In the genomic region with DNA sequence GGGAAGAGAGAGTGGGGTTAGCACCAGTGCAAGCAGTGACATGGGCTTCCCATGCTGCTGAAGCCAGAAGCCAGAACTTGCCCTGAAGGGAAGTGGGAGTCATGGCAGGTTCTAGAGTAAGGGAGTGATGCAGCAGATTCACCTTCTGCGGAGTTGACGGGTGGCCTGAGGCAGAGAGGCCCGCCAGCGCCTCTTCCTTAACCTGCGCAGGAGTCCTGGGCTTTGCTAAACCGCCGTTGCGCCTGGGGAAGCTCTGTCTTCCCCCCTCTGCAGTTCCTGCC, we compare ENCODE assay signal across 9 cellular contexts.
DNase-seq lines count a peak whose midpoint lies in the region; ATAC-seq and TF ChIP-seq lines count a peak whose summit lies in the region.
"Had no signal": no experiment of that assay in that cellular context is flagged by ENCODE, and none has a peak within 500 bp of the region (broad histone marks: within the 10 kb centered on the region; RNA-seq: fewer than 3 reads in every experiment).

No MANE protein-coding gene starts in this region.

- H4K20me1 ChIP-seq in OCI-LY7 (ENCODE audit: insufficient read depth, low read length): no peaks in the 10 kb centered on the region

- H3K79me2 ChIP-seq in OCI-LY7 (ENCODE audit: insufficient read depth, low read depth, low read length): no peaks in the 10 kb centered on the region

- H2AFZ ChIP-seq in OCI-LY7 (ENCODE audit: low read length): no peak overlapping the region

- H3K9me2 ChIP-seq in OCI-LY7 (ENCODE audit: insufficient read depth, low read length): no peaks in the 10 kb centered on the region

- TF ChIP-seq POLR2A in vagina (IDR thresholded peaks at IDR 0.05): no peak

- H3K36me3 ChIP-seq in heart right ventricle: peaks cover 0 to 83% (median 12%) of the 10 kb centered on the region in 9 donors
- H3K36me3 ChIP-seq in mucosa of stomach (ENCODE audit: control insufficient read depth, insufficient read depth, low read length): no peaks in the 10 kb centered on the region
- H3K36me3 ChIP-seq in vagina: no peaks in the 10 kb centered on the region
- H3K36me3 ChIP-seq in OCI-LY7 (ENCODE audit: insufficient read depth, low read length): no peaks in the 10 kb centered on the region

- H3K27ac ChIP-seq in heart right ventricle (peak overlapping the region in 8 of 10 donors; percentile 50 to 79 (median 60)), vagina (peak overlapping the region; percentile 89), OCI-LY7 (ENCODE audit: low read depth, low read length, poor library complexity, severe bottlenecking) (no peak overlapping the region)

- no peak overlapping the region for H3K4me2 ChIP-seq in OCI-LY7 (ENCODE audit: low read length)

- BruUV-seq in OCI-LY7 (replicated peaks; lab: Mats Ljungman, UMichigan): no TSS peak

- H3K4me1 ChIP-seq in heart right ventricle (peaks cover 0 to 38% (median 13%) of the 10 kb centered on the region in 9 donors), mucosa of stomach (ENCODE audit: control insufficient read depth, insufficient read depth, low read length) (peaks cover 5% of the 10 kb centered on the region), vagina (peaks cover 22% of the 10 kb centered on the region), OCI-LY7 (ENCODE audit: insufficient read depth, low read length, poor library complexity, severe bottlenecking) (peaks cover 13% of the 10 kb centered on the region)

- no peak overlapping the region for H3K9ac ChIP-seq in mucosa of stomach (ENCODE audit: low read length)

- no peaks in the 10 kb centered on the region for H3K27me3 ChIP-seq in heart right ventricle
- H3K27me3 ChIP-seq in mucosa of stomach (ENCODE audit: control insufficient read depth, insufficient read depth, low read length): peaks cover 10% of the 10 kb centered on the region
- H3K27me3 ChIP-seq in vagina: no peaks in the 10 kb centered on the region

- H3K9me3 ChIP-seq in heart right ventricle (no peaks in the 10 kb centered on the region), mucosa of stomach (ENCODE audit: control insufficient read depth, low read length) (no peaks in the 10 kb centered on the region), vagina (no peaks in the 10 kb centered on the region), OCI-LY7 (ENCODE audit: low read length) (no peaks in the 10 kb centered on the region)

- H3K4me3 ChIP-seq in heart right ventricle: peak overlapping the region in 9 of 10 donors; percentile 51 to 78 (median 69)
- peak overlapping the region; percentile 64 for H3K4me3 ChIP-seq in choroid plexus epithelial cell (ENCODE audit: low read depth, low read length)
- H3K4me3 ChIP-seq in mucosa of stomach (ENCODE audit: low read length): peak overlapping the region; percentile 31
- peak overlapping the region; percentile 65 to 81 for H3K4me3 ChIP-seq in vagina
- no peak overlapping the region for H3K4me3 ChIP-seq in OCI-LY7 (ENCODE audit: low read depth, low read length, poor library complexity, severe bottlenecking)

- 67 to 75% methylated on average over 8 of the region's 8 CpGs for WGBS in heart right ventricle, 2 donors

- intact Hi-C loops in heart right ventricle (cut with DNase I) (loop anchor here in 1 of 10 donors (10.0 kb wide), 1 partner anchor 130 kb away; a partner anchor contains a TSS), Right ventricle myocardium inferior (cut with DNase I) (no loop called here), vagina (cut with DNase I) (no loop called here), OCI-LY7 (cut with micrococcal nuclease; ENCODE audit: unreplicated experiment) (loop anchor here (10.0 kb wide), 1 partner anchor 140 kb away; no protein-coding TSS in a partner anchor)

- CTCF ChIA-PET in OCI-LY7 (lab: Charles Lee; ENCODE audit: unreplicated experiment): no interaction called here

- POLR2A ChIA-PET in OCI-LY7 (lab: Charles Lee): interaction anchor here (0.6 kb wide), 1 partner anchor 154 kb away, joined by 3 read pairs; no protein-coding TSS in a partner anchor

- ATAC-seq in heart right ventricle: peak in 1 of 8 donors; percentile 2
- no peak for ATAC-seq in Right ventricle myocardium inferior
- ATAC-seq in HG03045 (IDR thresholded peaks at IDR 0.05; ENCODE audit: unreplicated experiment): no peak
- ATAC-seq in HG03135 (IDR thresholded peaks at IDR 0.05; ENCODE audit: unreplicated experiment): no peak

- DNase-seq in heart right ventricle: no peak
- no peak for DNase-seq in Right ventricle myocardium inferior (ENCODE audit: missing footprints)
- DNase-seq in choroid plexus epithelial cell (ENCODE audit: low read depth): no peak
- DNase-seq in vagina (ENCODE audit: extremely low spot score in 2 of 2): peak in 1 of 2 donors; percentile 86
- DNase-seq in OCI-LY7 (ENCODE audit: low spot score): no peak
- DNase-seq: DMS153 had no signal

- TF ChIP-seq CTCF in heart right ventricle (IDR thresholded peaks at IDR 0.05) (no peak), choroid plexus epithelial cell (conservative IDR thresholded peaks at IDR 0.05; ENCODE audit: low read depth, low read length) (no peak), vagina (IDR thresholded peaks at IDR 0.05) (no peak), OCI-LY7 (conservative IDR thresholded peaks at IDR 0.05; ENCODE audit: low read length) (no peak)
